16 cellular contexts compared by ENCODE assay signal in the genomic region with DNA sequence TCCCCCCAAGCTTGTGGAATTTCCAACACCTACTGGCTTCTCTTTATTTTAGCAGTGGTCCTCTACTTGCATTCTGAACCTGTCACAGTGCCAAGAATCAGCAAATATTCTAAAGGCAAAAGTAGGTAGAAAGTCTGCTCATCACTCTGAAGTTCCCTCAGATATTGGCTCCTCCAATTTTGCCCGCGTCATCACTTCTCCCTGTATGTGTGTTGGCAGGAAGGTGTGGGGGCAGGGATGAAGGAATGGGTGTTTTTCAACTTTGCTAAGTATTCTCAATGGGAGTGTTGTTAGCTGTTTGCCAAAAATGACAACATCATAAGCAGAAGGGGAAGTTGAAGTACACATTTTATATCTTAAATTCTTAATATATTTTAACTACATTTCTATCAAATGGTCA.
DNase-seq lines count a peak whose midpoint lies in the region; ATAC-seq and TF ChIP-seq lines count a peak whose summit lies in the region.
"Had no signal": no experiment of that assay in that cellular context is flagged by ENCODE, and none has a peak within 500 bp of the region (broad histone marks: within the 10 kb centered on the region; RNA-seq: fewer than 3 reads in every experiment).

No MANE protein-coding gene starts in this region.

- no peak for TF ChIP-seq CTCF in IMR-90 (conservative IDR thresholded peaks at IDR 0.05; ENCODE audit: low read depth, low read length)

- H3K18ac ChIP-seq in IMR-90 (ENCODE audit: low read depth, low read length), result no peak overlapping the region
- no peak overlapping the region for H3K18ac ChIP-seq in mesendoderm (ENCODE audit: low read length)

- H3K79me1 ChIP-seq in IMR-90 (ENCODE audit: low read depth in 1 of 2, low read length in 2 of 2) (no peaks in the 10 kb centered on the region), mesendoderm (ENCODE audit: low read length) (no peaks in the 10 kb centered on the region)

- H2BK20ac ChIP-seq in IMR-90 (ENCODE audit: low read depth, low read length), result no peak overlapping the region

- H4K8ac ChIP-seq in IMR-90 (ENCODE audit: low read depth in 2 of 2, low read length in 2 of 2), result no peak overlapping the region
- H4K8ac ChIP-seq in mesendoderm (ENCODE audit: low read depth, low read length), result no peak overlapping the region

- H3K56ac ChIP-seq in IMR-90 (ENCODE audit: extremely low read depth, insufficient read depth, low read length) (no peak overlapping the region), mesendoderm (ENCODE audit: low read length) (no peak overlapping the region)

- H3K36me3 ChIP-seq in IMR-90 (ENCODE audit: control insufficient read depth, insufficient read depth, low read length) (no peaks in the 10 kb centered on the region), mesendoderm (ENCODE audit: control insufficient read depth, insufficient read depth, low read length) (no peaks in the 10 kb centered on the region)
- H3K36me3 ChIP-seq: BLaER1 had no signal

- no peaks in the 10 kb centered on the region for H3K79me2 ChIP-seq in mesendoderm (ENCODE audit: control insufficient read depth, insufficient read depth, low read length)

- H2BK15ac ChIP-seq in IMR-90 (ENCODE audit: low read depth, low read length) (no peak overlapping the region), mesendoderm (replicated peaks; ENCODE audit: low read depth) (no peak overlapping the region)

- H4K20me1 ChIP-seq in IMR-90 (ENCODE audit: insufficient read depth, low read length), result no peaks in the 10 kb centered on the region
- H4K20me1 ChIP-seq: BLaER1 had no signal

- H3K4me1 ChIP-seq in IMR-90 (ENCODE audit: control insufficient read depth, insufficient read depth, low read length) (no peaks in the 10 kb centered on the region), mesendoderm (ENCODE audit: control insufficient read depth, low read depth, low read length) (no peaks in the 10 kb centered on the region)
- H3K4me1 ChIP-seq: BLaER1 had no signal

- no peak for TF ChIP-seq POLR2A in IMR-90 (IDR thresholded peaks at IDR 0.05; ENCODE audit: low read depth, low read length)

- H3K27ac ChIP-seq in IMR-90 (ENCODE audit: insufficient read depth, low read length) (no peak overlapping the region), mesendoderm (ENCODE audit: low read depth, low read length) (no peak overlapping the region)
- H3K27ac ChIP-seq: 22Rv1, BLaER1 had no signal

- H3K9me3 ChIP-seq in IMR-90 (ENCODE audit: control insufficient read depth, insufficient read depth, low read length), result no peaks in the 10 kb centered on the region
- H3K9me3 ChIP-seq: BLaER1 had no signal

- H3K4ac ChIP-seq in IMR-90 (ENCODE audit: low read depth, low read length), result no peak overlapping the region
- H3K4ac ChIP-seq in mesendoderm (ENCODE audit: low read depth, low read length), result no peak overlapping the region

- in situ Hi-C loops in IMR-90 (cut with MboI; ENCODE audit: low sequenced_read_pairs), result no loop called here

- H2BK5ac ChIP-seq in IMR-90 (ENCODE audit: low read depth, low read length, poor library complexity, severe bottlenecking) (no peak overlapping the region), mesendoderm (ENCODE audit: low read length) (no peak overlapping the region)

- peak; percentile 64 for ATAC-seq in Right ventricle myocardium inferior
- ATAC-seq in IMR-90 (ENCODE audit: low read depth), result no peak
- no peak for ATAC-seq in GM19351 (IDR thresholded peaks at IDR 0.05; ENCODE audit: unreplicated experiment)
- ATAC-seq in GM19463 (IDR thresholded peaks at IDR 0.05; ENCODE audit: unreplicated experiment), result no peak

- H4K5ac ChIP-seq in IMR-90 (ENCODE audit: low read depth, low read length) (no peak overlapping the region), mesendoderm (ENCODE audit: low read length) (no peak overlapping the region)

- no peak overlapping the region for H2AK5ac ChIP-seq in IMR-90 (ENCODE audit: low read depth, low read length)
- H2AK5ac ChIP-seq in mesendoderm (ENCODE audit: low read length), result no peak overlapping the region

- H3K4me3 ChIP-seq in IMR-90 (ENCODE audit: insufficient read depth, low read depth, low read length), result no peak overlapping the region
- H3K4me3 ChIP-seq in mesendoderm (ENCODE audit: low read length), result no peak overlapping the region
- H3K4me3 ChIP-seq: BLaER1 had no signal

- no peak overlapping the region for H4K91ac ChIP-seq in IMR-90 (ENCODE audit: insufficient read depth, low read depth, low read length)

- no peaks in the 10 kb centered on the region for H3K9me1 ChIP-seq in IMR-90 (ENCODE audit: insufficient read depth, low read length)

- H3K4me2 ChIP-seq in IMR-90 (ENCODE audit: low read depth, low read length), result no peak overlapping the region
- no peak overlapping the region for H3K4me2 ChIP-seq in mesendoderm (ENCODE audit: low read length)
- H3K4me2 ChIP-seq: BLaER1 had no signal

- BruUV-seq in IMR-90 (replicated peaks; lab: Mats Ljungman, UMichigan), result no TSS peak

- dilution Hi-C loops in IMR-90 (cut with HindIII; ENCODE audit: low sequenced_read_pairs, unreplicated experiment), result no loop called here

- TF ChIP-seq RAD21 in IMR-90 (IDR thresholded peaks at IDR 0.05; ENCODE audit: low read length), result no peak

- H3K9ac ChIP-seq in IMR-90 (ENCODE audit: low read depth, low read length), result no peak overlapping the region
- H3K9ac ChIP-seq in mesendoderm (ENCODE audit: low read length), result no peak overlapping the region
- H3K9ac ChIP-seq: BLaER1 had no signal

- no peak overlapping the region for H3K14ac ChIP-seq in IMR-90 (replicated peaks; ENCODE audit: low read depth, low read length)

- CTCF ChIA-PET in IMR-90 (lab: Yijun Ruan, JAX), result interaction anchor here (1.9 kb wide), 1 partner anchor 9 kb away, joined by 5 read pairs; no protein-coding TSS in a partner anchor

- H3K23ac ChIP-seq in IMR-90 (ENCODE audit: low read depth, low read length) (no peak overlapping the region), mesendoderm (ENCODE audit: low read length) (no peak overlapping the region)

- POLR2A ChIA-PET in IMR-90 (lab: Charles Lee; ENCODE audit: unreplicated experiment), result no interaction called here

- no CpG with 5 or more reads among the region's 2 CpGs for WGBS in IMR-90 (ENCODE audit: extremely low coverage in 2 of 2, insufficient read length in 1 of 2), 2 experiments
- no CpG with 5 or more reads among the region's 2 CpGs for WGBS in mesendoderm (ENCODE audit: extremely low coverage, insufficient coverage, low lambda C conversion rate)

- H3K27me3 ChIP-seq in IMR-90 (ENCODE audit: control insufficient read depth, insufficient read depth, low read length) (no peaks in the 10 kb centered on the region), mesendoderm (ENCODE audit: insufficient read depth, low read length, poor library complexity) (no peaks in the 10 kb centered on the region)
- H3K27me3 ChIP-seq: BLaER1 had no signal

- H2BK120ac ChIP-seq in IMR-90 (ENCODE audit: low read depth, low read length) (no peak overlapping the region), mesendoderm (ENCODE audit: low read depth, low read length) (no peak overlapping the region)

- intact Hi-C loops in Right ventricle myocardium inferior (cut with DNase I) (no loop called here), cardiac septum (cut with DNase I) (no loop called here), IMR-90 (cut with micrococcal nuclease) (no loop called here)

- H2AK9ac ChIP-seq in IMR-90 (replicated peaks; ENCODE audit: low read depth, low read length, poor library complexity), result no peak overlapping the region

- DNase-seq in Right ventricle myocardium inferior (ENCODE audit: missing footprints) (no peak), cardiac septum (ENCODE audit: low spot score) (no peak), IMR-90 (no peak), dedifferentiated amniotic fluid mesenchymal stem cell (ENCODE audit: extremely low spot score) (peak; percentile 8), mesendoderm (peak; percentile 6)
- DNase-seq in effector CD4-positive, alpha-beta T cell, result no peak
- DNase-seq: CD4-positive, alpha-beta memory T cell; DMS153; DMS79; GDM1; GOT3; H7 had no signal

- no peak overlapping the region for H2AFZ ChIP-seq in IMR-90 (replicated peaks; ENCODE audit: low read length, poor library complexity)

TF ChIP-seq in IMR-90, 13 proteins besides CTCF, POLR2A, EP300 and RAD21:
- TF ChIP-seq MXI1 (IDR thresholded peaks at IDR 0.05; ENCODE audit: borderline replicate concordance, low read depth, low read length) (no peak), RFX5 (IDR thresholded peaks at IDR 0.05; ENCODE audit: low read depth, low read length) (no peak), MAFK (IDR thresholded peaks at IDR 0.05; ENCODE audit: low read depth, low read length) (peak; percentile 21; the same call in 1 of the 2 replicates)
TF ChIP-seq in IMR-90: peak in this region for 1.

Comparison
In these comparisons a context has a peak if more than half of its experiments do, and no peak if none do; other contexts are left out.
1. DNase-seq: peak in dedifferentiated amniotic fluid mesenchymal stem cell (single experiment) and mesendoderm (single experiment); none in Right ventricle myocardium inferior (single experiment), cardiac septum (single experiment), IMR-90 (single experiment) and effector CD4-positive, alpha-beta T cell (single experiment).